ENCODE assay signal across 1 cellular context in the genomic region with DNA sequence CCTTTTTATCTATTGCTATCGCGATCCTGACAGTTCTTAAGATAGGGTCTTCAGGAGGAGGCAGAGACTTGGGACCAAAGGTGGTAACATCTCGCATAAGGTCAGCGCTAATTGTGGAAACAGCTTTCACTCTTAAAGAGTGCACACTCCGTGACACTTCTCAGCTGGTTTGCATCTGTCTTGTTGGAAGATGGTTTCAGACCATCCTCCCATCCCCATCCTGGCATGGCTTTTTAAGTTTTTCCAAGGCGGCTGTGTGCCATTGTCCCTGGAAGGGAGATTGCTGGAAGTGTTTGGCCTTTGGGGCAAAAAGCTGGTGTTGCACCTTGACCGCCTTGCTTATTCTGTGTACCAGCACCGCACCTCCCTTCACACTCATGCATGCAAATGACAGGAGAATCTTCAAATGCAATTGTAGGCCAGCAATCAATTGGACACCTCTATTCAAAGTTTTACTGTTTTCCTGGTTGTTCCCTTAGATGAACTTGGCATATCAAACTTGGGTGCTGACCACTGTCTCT.
TF ChIP-seq lines count a peak whose summit lies in the region.

No MANE protein-coding gene starts in this region.

TF ChIP-seq in HepG2, 621 proteins besides CTCF, POLR2A, EP300 and RAD21 (continues in another document):
- TF ChIP-seq ZKSCAN5 (CRISPR knock-in tag; IDR thresholded peaks at IDR 0.05) (peak; percentile 9; the same call in 1 of the 2 replicates), BRD4 (CRISPR knock-in tag; IDR thresholded peaks at IDR 0.05) (no peak), TAF1 (CRISPR knock-in tag; IDR thresholded peaks at IDR 0.05) (no peak), HMG20B (CRISPR knock-in tag; conservative IDR thresholded peaks at IDR 0.05) (no peak), KLF6 (CRISPR knock-in tag; IDR thresholded peaks at IDR 0.05) (no peak), SNAPC2 (CRISPR knock-in tag; IDR thresholded peaks at IDR 0.05) (no peak), SMARCE1 (IDR thresholded peaks at IDR 0.05; ENCODE audit: borderline replicate concordance) (no peak), EZH2 (conservative IDR thresholded peaks at IDR 0.05; ENCODE audit: low read depth, low read length) (no peak), BORCS8-MEF2B (CRISPR knock-in tag; IDR thresholded peaks at IDR 0.05) (peak; percentile 52; the same call in 1 of the 2 replicates), MTF2 (CRISPR knock-in tag; IDR thresholded peaks at IDR 0.05; ENCODE audit: borderline replicate concordance) (no peak), ZNF556 (CRISPR knock-in tag; IDR thresholded peaks at IDR 0.05; ENCODE audit: borderline replicate concordance) (no peak), PHB2 (IDR thresholded peaks at IDR 0.05; ENCODE audit: partially characterized antibody) (no peak), MATR3 (CRISPR knock-in tag; IDR thresholded peaks at IDR 0.05) (no peak), SAP130 (CRISPR knock-in tag; IDR thresholded peaks at IDR 0.05; ENCODE audit: low read depth) (peak; percentile 18; the same call in 1 of the 2 replicates), THYN1 (CRISPR knock-in tag; IDR thresholded peaks at IDR 0.05; ENCODE audit: borderline replicate concordance, low read depth) (no peak), DPF2 (CRISPR knock-in tag; IDR thresholded peaks at IDR 0.05; ENCODE audit: borderline replicate concordance, low read depth) (no peak), FOXA1 (IDR thresholded peaks at IDR 0.05) (no peak), FOXA1 (CRISPR knock-in tag; IDR thresholded peaks at IDR 0.05) (no peak), ESRRA (CRISPR knock-in tag; IDR thresholded peaks at IDR 0.05; ENCODE audit: low read depth) (no peak), FOXA3 (CRISPR knock-in tag; IDR thresholded peaks at IDR 0.05) (no peak), NONO (IDR thresholded peaks at IDR 0.05) (no peak), NONO (CRISPR knock-in tag; conservative IDR thresholded peaks at IDR 0.05) (no peak), ZNF383 (CRISPR knock-in tag; IDR thresholded peaks at IDR 0.05; ENCODE audit: borderline replicate concordance) (0 out of 2 replicates have a peak, but pooled peaks have one; percentile 27), ZNF251 (CRISPR knock-in tag; IDR thresholded peaks at IDR 0.05) (no peak), ZNF709 (CRISPR knock-in tag; IDR thresholded peaks at IDR 0.05) (no peak), ZNF749 (CRISPR knock-in tag; IDR thresholded peaks at IDR 0.05; ENCODE audit: borderline replicate concordance) (no peak), NR3C1 (CRISPR knock-in tag; IDR thresholded peaks at IDR 0.05) (no peak), NFYB (CRISPR knock-in tag; IDR thresholded peaks at IDR 0.05) (no peak), ZNF367 (CRISPR knock-in tag; IDR thresholded peaks at IDR 0.05; ENCODE audit: borderline replicate concordance) (no peak), ZNF205 (CRISPR knock-in tag; IDR thresholded peaks at IDR 0.05) (no peak), AKAP8 (CRISPR knock-in tag; IDR thresholded peaks at IDR 0.05) (no peak), ZC3H13 (CRISPR knock-in tag; IDR thresholded peaks at IDR 0.05) (0 out of 2 replicates have a peak, but pooled peaks have one; percentile 48), ZSCAN9 (CRISPR knock-in tag; IDR thresholded peaks at IDR 0.05; ENCODE audit: borderline replicate concordance) (no peak; the same call in 1 of the 2 replicates), ZSCAN25 (CRISPR knock-in tag; IDR thresholded peaks at IDR 0.05) (0 out of 2 replicates have a peak, but pooled peaks have one; percentile 18), MBNL3 (CRISPR knock-in tag; conservative IDR thresholded peaks at IDR 0.05) (no peak), SMAD9 (CRISPR knock-in tag; IDR thresholded peaks at IDR 0.05) (no peak), ZNF101 (CRISPR knock-in tag; IDR thresholded peaks at IDR 0.05; ENCODE audit: borderline replicate concordance, low read depth) (no peak), TP53 (CRISPR knock-in tag; conservative IDR thresholded peaks at IDR 0.05) (no peak)
- TF ChIP-seq, protein P1, sequence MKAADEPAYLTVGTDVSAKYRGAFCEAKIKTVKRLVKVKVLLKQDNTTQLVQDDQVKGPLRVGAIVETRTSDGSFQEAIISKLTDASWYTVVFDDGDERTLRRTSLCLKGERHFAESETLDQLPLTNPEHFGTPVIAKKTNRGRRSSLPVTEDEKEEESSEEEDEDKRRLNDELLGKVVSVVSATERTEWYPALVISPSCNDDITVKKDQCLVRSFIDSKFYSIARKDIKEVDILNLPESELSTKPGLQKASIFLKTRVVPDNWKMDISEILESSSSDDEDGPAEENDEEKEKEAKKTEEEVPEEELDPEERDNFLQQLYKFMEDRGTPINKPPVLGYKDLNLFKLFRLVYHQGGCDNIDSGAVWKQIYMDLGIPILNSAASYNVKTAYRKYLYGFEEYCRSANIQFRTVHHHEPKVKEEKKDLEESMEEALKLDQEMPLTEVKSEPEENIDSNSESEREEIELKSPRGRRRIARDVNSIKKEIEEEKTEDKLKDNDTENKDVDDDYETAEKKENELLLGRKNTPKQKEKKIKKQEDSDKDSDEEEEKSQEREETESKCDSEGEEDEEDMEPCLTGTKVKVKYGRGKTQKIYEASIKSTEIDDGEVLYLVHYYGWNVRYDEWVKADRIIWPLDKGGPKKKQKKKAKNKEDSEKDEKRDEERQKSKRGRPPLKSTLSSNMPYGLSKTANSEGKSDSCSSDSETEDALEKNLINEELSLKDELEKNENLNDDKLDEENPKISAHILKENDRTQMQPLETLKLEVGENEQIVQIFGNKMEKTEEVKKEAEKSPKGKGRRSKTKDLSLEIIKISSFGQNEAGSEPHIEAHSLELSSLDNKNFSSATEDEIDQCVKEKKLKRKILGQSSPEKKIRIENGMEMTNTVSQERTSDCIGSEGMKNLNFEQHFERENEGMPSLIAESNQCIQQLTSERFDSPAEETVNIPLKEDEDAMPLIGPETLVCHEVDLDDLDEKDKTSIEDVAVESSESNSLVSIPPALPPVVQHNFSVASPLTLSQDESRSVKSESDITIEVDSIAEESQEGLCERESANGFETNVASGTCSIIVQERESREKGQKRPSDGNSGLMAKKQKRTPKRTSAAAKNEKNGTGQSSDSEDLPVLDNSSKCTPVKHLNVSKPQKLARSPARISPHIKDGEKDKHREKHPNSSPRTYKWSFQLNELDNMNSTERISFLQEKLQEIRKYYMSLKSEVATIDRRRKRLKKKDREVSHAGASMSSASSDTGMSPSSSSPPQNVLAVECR (CRISPR knock-in tag; IDR thresholded peaks at IDR 0.05; ENCODE audit: borderline replicate concordance): no peak
- TF ChIP-seq, protein P2, sequence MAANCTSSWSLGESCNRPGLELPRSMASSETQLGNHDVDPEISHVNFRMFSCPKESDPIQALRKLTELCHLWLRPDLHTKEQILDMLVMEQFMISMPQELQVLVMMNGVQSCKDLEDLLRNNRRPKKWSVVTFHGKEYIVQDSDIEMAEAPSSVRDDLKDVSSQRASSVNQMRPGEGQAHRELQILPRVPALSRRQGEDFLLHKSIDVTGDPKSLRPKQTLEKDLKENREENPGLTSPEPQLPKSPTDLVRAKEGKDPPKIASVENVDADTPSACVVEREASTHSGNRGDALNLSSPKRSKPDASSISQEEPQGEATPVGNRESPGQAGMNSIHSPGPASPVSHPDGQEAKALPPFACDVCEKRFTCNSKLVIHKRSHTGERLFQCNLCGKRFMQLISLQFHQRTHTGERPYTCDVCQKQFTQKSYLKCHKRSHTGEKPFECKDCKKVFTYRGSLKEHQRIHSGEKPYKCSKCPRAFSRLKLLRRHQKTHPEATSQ (CRISPR knock-in tag; IDR thresholded peaks at IDR 0.05; ENCODE audit: borderline replicate concordance): no peak
- TF ChIP-seq, protein P3, sequence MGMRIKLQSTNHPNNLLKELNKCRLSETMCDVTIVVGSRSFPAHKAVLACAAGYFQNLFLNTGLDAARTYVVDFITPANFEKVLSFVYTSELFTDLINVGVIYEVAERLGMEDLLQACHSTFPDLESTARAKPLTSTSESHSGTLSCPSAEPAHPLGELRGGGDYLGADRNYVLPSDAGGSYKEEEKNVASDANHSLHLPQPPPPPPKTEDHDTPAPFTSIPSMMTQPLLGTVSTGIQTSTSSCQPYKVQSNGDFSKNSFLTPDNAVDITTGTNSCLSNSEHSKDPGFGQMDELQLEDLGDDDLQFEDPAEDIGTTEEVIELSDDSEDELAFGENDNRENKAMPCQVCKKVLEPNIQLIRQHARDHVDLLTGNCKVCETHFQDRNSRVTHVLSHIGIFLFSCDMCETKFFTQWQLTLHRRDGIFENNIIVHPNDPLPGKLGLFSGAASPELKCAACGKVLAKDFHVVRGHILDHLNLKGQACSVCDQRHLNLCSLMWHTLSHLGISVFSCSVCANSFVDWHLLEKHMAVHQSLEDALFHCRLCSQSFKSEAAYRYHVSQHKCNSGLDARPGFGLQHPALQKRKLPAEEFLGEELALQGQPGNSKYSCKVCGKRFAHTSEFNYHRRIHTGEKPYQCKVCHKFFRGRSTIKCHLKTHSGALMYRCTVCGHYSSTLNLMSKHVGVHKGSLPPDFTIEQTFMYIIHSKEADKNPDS (CRISPR knock-in tag; IDR thresholded peaks at IDR 0.05): no peak
- TF ChIP-seq, protein P4, sequence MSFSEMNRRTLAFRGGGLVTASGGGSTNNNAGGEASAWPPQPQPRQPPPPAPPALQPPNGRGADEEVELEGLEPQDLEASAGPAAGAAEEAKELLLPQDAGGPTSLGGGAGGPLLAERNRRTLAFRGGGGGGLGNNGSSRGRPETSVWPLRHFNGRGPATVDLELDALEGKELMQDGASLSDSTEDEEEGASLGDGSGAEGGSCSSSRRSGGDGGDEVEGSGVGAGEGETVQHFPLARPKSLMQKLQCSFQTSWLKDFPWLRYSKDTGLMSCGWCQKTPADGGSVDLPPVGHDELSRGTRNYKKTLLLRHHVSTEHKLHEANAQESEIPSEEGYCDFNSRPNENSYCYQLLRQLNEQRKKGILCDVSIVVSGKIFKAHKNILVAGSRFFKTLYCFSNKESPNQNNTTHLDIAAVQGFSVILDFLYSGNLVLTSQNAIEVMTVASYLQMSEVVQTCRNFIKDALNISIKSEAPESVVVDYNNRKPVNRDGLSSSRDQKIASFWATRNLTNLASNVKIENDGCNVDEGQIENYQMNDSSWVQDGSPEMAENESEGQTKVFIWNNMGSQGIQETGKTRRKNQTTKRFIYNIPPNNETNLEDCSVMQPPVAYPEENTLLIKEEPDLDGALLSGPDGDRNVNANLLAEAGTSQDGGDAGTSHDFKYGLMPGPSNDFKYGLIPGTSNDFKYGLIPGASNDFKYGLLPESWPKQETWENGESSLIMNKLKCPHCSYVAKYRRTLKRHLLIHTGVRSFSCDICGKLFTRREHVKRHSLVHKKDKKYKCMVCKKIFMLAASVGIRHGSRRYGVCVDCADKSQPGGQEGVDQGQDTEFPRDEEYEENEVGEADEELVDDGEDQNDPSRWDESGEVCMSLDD (CRISPR knock-in tag; IDR thresholded peaks at IDR 0.05; ENCODE audit: borderline replicate concordance): no peak
- TF ChIP-seq, protein P5, sequence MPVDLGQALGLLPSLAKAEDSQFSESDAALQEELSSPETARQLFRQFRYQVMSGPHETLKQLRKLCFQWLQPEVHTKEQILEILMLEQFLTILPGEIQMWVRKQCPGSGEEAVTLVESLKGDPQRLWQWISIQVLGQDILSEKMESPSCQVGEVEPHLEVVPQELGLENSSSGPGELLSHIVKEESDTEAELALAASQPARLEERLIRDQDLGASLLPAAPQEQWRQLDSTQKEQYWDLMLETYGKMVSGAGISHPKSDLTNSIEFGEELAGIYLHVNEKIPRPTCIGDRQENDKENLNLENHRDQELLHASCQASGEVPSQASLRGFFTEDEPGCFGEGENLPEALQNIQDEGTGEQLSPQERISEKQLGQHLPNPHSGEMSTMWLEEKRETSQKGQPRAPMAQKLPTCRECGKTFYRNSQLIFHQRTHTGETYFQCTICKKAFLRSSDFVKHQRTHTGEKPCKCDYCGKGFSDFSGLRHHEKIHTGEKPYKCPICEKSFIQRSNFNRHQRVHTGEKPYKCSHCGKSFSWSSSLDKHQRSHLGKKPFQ (CRISPR knock-in tag; IDR thresholded peaks at IDR 0.05; ENCODE audit: insufficient replicate concordance): no peak
- TF ChIP-seq, protein P6, sequence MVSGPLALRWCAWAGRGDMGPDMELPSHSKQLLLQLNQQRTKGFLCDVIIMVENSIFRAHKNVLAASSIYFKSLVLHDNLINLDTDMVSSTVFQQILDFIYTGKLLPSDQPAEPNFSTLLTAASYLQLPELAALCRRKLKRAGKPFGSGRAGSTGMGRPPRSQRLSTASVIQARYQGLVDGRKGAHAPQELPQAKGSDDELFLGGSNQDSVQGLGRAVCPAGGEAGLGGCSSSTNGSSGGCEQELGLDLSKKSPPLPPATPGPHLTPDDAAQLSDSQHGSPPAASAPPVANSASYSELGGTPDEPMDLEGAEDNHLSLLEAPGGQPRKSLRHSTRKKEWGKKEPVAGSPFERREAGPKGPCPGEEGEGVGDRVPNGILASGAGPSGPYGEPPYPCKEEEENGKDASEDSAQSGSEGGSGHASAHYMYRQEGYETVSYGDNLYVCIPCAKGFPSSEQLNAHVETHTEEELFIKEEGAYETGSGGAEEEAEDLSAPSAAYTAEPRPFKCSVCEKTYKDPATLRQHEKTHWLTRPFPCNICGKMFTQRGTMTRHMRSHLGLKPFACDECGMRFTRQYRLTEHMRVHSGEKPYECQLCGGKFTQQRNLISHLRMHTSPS (CRISPR knock-in tag; IDR thresholded peaks at IDR 0.05; ENCODE audit: low read depth): no peak
- TF ChIP-seq, protein P7, sequence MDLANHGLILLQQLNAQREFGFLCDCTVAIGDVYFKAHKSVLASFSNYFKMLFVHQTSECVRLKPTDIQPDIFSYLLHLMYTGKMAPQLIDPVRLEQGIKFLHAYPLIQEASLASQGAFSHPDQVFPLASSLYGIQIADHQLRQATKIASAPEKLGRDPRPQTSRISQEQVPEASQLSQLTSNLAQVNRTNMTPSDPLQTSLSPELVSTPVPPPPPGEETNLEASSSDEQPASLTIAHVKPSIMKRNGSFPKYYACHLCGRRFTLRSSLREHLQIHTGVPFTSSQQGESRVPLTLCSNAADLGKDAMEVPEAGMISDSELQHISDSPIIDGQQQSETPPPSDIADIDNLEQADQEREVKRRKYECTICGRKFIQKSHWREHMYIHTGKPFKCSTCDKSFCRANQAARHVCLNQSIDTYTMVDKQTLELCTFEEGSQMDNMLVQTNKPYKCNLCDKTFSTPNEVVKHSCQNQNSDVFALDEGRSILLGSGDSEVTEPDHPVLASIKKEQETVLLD (CRISPR knock-in tag; IDR thresholded peaks at IDR 0.05; ENCODE audit: low read depth): no peak
- TF ChIP-seq, protein P8, sequence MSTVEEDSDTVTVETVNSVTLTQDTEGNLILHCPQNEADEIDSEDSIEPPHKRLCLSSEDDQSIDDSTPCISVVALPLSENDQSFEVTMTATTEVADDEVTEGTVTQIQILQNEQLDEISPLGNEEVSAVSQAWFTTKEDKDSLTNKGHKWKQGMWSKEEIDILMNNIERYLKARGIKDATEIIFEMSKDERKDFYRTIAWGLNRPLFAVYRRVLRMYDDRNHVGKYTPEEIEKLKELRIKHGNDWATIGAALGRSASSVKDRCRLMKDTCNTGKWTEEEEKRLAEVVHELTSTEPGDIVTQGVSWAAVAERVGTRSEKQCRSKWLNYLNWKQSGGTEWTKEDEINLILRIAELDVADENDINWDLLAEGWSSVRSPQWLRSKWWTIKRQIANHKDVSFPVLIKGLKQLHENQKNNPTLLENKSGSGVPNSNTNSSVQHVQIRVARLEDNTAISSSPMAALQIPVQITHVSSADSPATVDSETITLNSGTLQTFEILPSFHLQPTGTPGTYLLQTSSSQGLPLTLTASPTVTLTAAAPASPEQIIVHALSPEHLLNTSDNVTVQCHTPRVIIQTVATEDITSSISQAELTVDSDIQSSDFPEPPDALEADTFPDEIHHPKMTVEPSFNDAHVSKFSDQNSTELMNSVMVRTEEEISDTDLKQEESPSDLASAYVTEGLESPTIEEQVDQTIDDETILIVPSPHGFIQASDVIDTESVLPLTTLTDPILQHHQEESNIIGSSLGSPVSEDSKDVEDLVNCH (CRISPR knock-in tag; IDR thresholded peaks at IDR 0.05): no peak
